9 cellular contexts compared by ENCODE assay signal in genomic region chr4:111631157-111631999, GRCh38.
DNase-seq lines count a peak whose midpoint lies in the region; ATAC-seq, FAIRE-seq and TF ChIP-seq lines count a peak whose summit lies in the region.
"Had no signal": no experiment of that assay in that cellular context is flagged by ENCODE, and none has a peak within 500 bp of the region (broad histone marks: within the 10 kb centered on the region; RNA-seq: fewer than 3 reads in every experiment).

No MANE protein-coding gene starts in this region.

- H3K36me3 Mint-ChIP-seq in MCF 10A (ENCODE audit: insufficient read depth, unreplicated experiment): no peaks in the 10 kb centered on the region

- CTCF ChIA-PET in MCF 10A (lab: Yijun Ruan, JAX): interaction anchor here (0.6 to 6.8 kb wide), 24 partner anchors 10 to 1638 kb away, joined by 3 to 70 read pairs (median 3); no protein-coding TSS in a partner anchor

- H3K27me3 ChIP-seq in breast epithelium: peaks cover 0 to 3% of the 10 kb centered on the region in 2 donors
- H3K27me3 ChIP-seq: MG63 had no signal

- no peaks in the 10 kb centered on the region for H3K9me3 ChIP-seq in breast epithelium
- H3K9me3 ChIP-seq: MG63 had no signal

- no peaks in the 10 kb centered on the region for H3K4me1 Mint-ChIP-seq in MCF 10A (ENCODE audit: insufficient read depth, unreplicated experiment)

- no peaks in the 10 kb centered on the region for H3K36me3 ChIP-seq in breast epithelium
- H3K36me3 ChIP-seq: MG63 had no signal

- TF ChIP-seq POLR2A in breast epithelium (IDR thresholded peaks at IDR 0.05): no peak

- no peaks in the 10 kb centered on the region for H3K9me3 Mint-ChIP-seq in MCF 10A (ENCODE audit: unreplicated experiment)

- DNase-seq in MCF 10A (ENCODE audit: unreplicated experiment) (peak; percentile 34), breast epithelium (ENCODE audit: low spot score in 2 of 2) (no peak), M059J (ENCODE audit: low read depth) (peak; percentile 20), cerebellar cortex (ENCODE audit: low spot score) (peak; percentile 19), superior temporal gyrus (ENCODE audit: extremely low spot score) (peak; percentile 35), HuH-7.5 (ENCODE audit: low spot score) (no peak), HTR-8/SVneo (ENCODE audit: insufficient read length, low spot score) (no peak)
- DNase-seq: MG63 had no signal

- FAIRE-seq in HTR-8/SVneo (lab: Jason Lieb, UNC): no peak

- H3K27me3 Mint-ChIP-seq in MCF 10A (ENCODE audit: insufficient read depth, unreplicated experiment): peaks cover 47% of the 10 kb centered on the region

- H3K4me3 Mint-ChIP-seq in MCF 10A (ENCODE audit: unreplicated experiment): no peak overlapping the region

- H3K27ac Mint-ChIP-seq in MCF 10A (ENCODE audit: low read depth, unreplicated experiment): no peak overlapping the region

- no peaks in the 10 kb centered on the region for H3K4me1 ChIP-seq in breast epithelium

- H3K4me3 ChIP-seq in breast epithelium: no peak overlapping the region
- H3K4me3 ChIP-seq: MG63 had no signal

- BruUV-seq in MCF 10A (replicated peaks; lab: Mats Ljungman, UMichigan): no TSS peak

- TF ChIP-seq CTCF in MCF 10A (IDR thresholded peaks at IDR 0.05; ENCODE audit: unreplicated experiment) (peak; percentile 29), breast epithelium (IDR thresholded peaks at IDR 0.05) (peak in 1 of 3 donors; percentile 21)

- intact Hi-C loops in MCF 10A (cut with micrococcal nuclease): loop anchor here (2.0 to 5.0 kb wide), 4 partner anchors 349 to 1114 kb away; no protein-coding TSS in a partner anchor
- intact Hi-C loops in breast epithelium (cut with DNase I; ENCODE audit: low total_unique reads): no loop called here

- ATAC-seq in GM18873 (IDR thresholded peaks at IDR 0.05; ENCODE audit: low FRiP score, unreplicated experiment): no peak

- POLR2A ChIA-PET in MCF 10A (lab: Yijun Ruan, JAX): interaction anchor here (0.5 to 1.0 kb wide), 2 partner anchors 17 to 622 kb away, joined by 3 to 4 read pairs; no protein-coding TSS in a partner anchor

- no peak overlapping the region for H3K27ac ChIP-seq in breast epithelium

Comparison
In these comparisons a context has a peak if more than half of its experiments do, and no peak if none do; other contexts are left out.
1. DNase-seq: peak in MCF 10A (single experiment), M059J (single experiment), cerebellar cortex (single experiment) and superior temporal gyrus (single experiment); none in breast epithelium (0 of 2), HuH-7.5 (single experiment) and HTR-8/SVneo (single experiment).